Comparison of ENCODE assay signal across 8 cellular contexts in genomic region chr19:17292301-17293074, GRCh38. TPM values are rescaled to one million over a fixed set of nuclear protein-coding genes. Genes with fewer than 3 reads are reported as not detected.
DNase-seq lines count a peak whose midpoint lies in the region; ATAC-seq and TF ChIP-seq lines count a peak whose summit lies in the region.

No MANE protein-coding gene starts in this region.

- H3K36me3 ChIP-seq in colonic mucosa, result no peaks in the 10 kb centered on the region
- peaks cover 0 to 7% of the 10 kb centered on the region in 2 donors for H3K36me3 ChIP-seq in left lung

- peak; percentile 70 for TF ChIP-seq CTCF in colonic mucosa (IDR thresholded peaks at IDR 0.05)
- TF ChIP-seq CTCF in left lung (IDR thresholded peaks at IDR 0.05), result peak; percentile 54 to 70

- peaks cover 5% of the 10 kb centered on the region for H3K4me1 Mint-ChIP-seq in activated CD4-positive, alpha-beta T cell treated with anti-CD3 and anti-CD28 coated beads for 36 hours

- H3K27ac ChIP-seq in colonic mucosa (peak overlapping the region; percentile 54), left lung (peak overlapping the region in 1 of 2 donors; percentile 43)

- H3K4me3 Mint-ChIP-seq in activated CD4-positive, alpha-beta T cell treated with anti-CD3 and anti-CD28 coated beads for 36 hours, result peak overlapping the region; percentile 88

- intact Hi-C loops in activated CD4-positive, alpha-beta T cell treated with anti-CD3 and anti-CD28 coated beads for 36 hours (cut with DNase I, micrococcal nuclease), result loop anchor here (1.0 to 5.0 kb wide), 11 partner anchors 11 to 217 kb away; partner anchors contain the start of genes ABHD8 (in 2 of the 2), DDA1 (in 2 of the 2), BABAM1 (in 1 of the 2) and GTPBP3 (in 1 of the 2)
- intact Hi-C loops in colonic mucosa (cut with DNase I), result loop anchor here (5.0 to 10.0 kb wide), 2 partner anchors 95 to 172 kb away; partner anchors contain the start of gene NXNL1
- intact Hi-C loops in left lung (cut with DNase I), result loop anchor here in 1 of 2 donors (5.0 kb wide), 1 partner anchor 90 kb away; no protein-coding TSS in a partner anchor

- peak overlapping the region; percentile 84 for H3K27ac Mint-ChIP-seq in activated CD4-positive, alpha-beta T cell treated with anti-CD3 and anti-CD28 coated beads for 36 hours

- no peaks in the 10 kb centered on the region for H3K4me1 ChIP-seq in colonic mucosa
- H3K4me1 ChIP-seq in left lung, result peaks cover 3 to 23% of the 10 kb centered on the region in 2 donors

- POLR2A ChIA-PET in activated CD4-positive, alpha-beta T cell treated with anti-CD3 and anti-CD28 coated beads for 36 hours (lab: Charles Lee), result interaction anchor here (0.6 to 1.0 kb wide), 4 partner anchors 13 to 473 kb away, joined by 3 to 5 read pairs (median 4); partner anchors contain the start of gene DDA1

- peak overlapping the region; percentile 40 to 87 for H3K9ac ChIP-seq in colonic mucosa (ENCODE audit: low read depth in 2 of 2, low read length in 2 of 2)

- no peaks in the 10 kb centered on the region for H3K9me3 ChIP-seq in colonic mucosa
- H3K9me3 ChIP-seq in left lung, result no peaks in the 10 kb centered on the region

- H3K27me3 ChIP-seq in colonic mucosa (no peaks in the 10 kb centered on the region), left lung (no peaks in the 10 kb centered on the region)

- CTCF ChIA-PET in activated CD4-positive, alpha-beta T cell treated with anti-CD3 and anti-CD28 coated beads for 36 hours (lab: Charles Lee), result interaction anchor here (0.6 to 3.4 kb wide), 16 partner anchors 10 to 503 kb away, joined by 3 to 24 read pairs (median 4); partner anchors contain the start of genes ABHD8, BABAM1, DDA1 and MRPL34

- H3K9me3 Mint-ChIP-seq in activated CD4-positive, alpha-beta T cell treated with anti-CD3 and anti-CD28 coated beads for 36 hours (ENCODE audit: low read depth), result no peaks in the 10 kb centered on the region

- H3K4me3 ChIP-seq in colonic mucosa (peak overlapping the region; percentile 63), left lung (peak overlapping the region; percentile 49 to 54)

- peak; percentile 49 for DNase-seq in GF-D8 (lab: John Stamatoyannopoulos, UW)
- peak; percentile 42 for DNase-seq in GOT3 (lab: John Stamatoyannopoulos, UW)
- peak; percentile 94 for DNase-seq in MV-4-11 (lab: John Stamatoyannopoulos, UW)
- peak; percentile 90 for DNase-seq in activated CD4-positive, alpha-beta T cell treated with anti-CD3 and anti-CD28 coated beads for 36 hours
- DNase-seq in colonic mucosa, result peak; percentile 87
- peak; percentile 79 to 94 for DNase-seq in left lung
- DNase-seq in stimulated activated CD4-positive, alpha-beta T cell treated with anti-CD3 and anti-CD28 coated beads, Interleukin-4, amount 100 ng/mL, for 4 hours, result peak; percentile 75 to 82

- H3K36me3 Mint-ChIP-seq in activated CD4-positive, alpha-beta T cell treated with anti-CD3 and anti-CD28 coated beads for 36 hours (ENCODE audit: low read depth), result peaks cover 5% of the 10 kb centered on the region

- H3K27me3 Mint-ChIP-seq in activated CD4-positive, alpha-beta T cell treated with anti-CD3 and anti-CD28 coated beads for 36 hours, result no peaks in the 10 kb centered on the region

- ATAC-seq in activated CD4-positive, alpha-beta T cell treated with anti-CD3 and anti-CD28 coated beads for 36 hours, result peak; percentile 98
- ATAC-seq in left lung, result peak; percentile 97
- ATAC-seq in GM18870 (IDR thresholded peaks at IDR 0.05; ENCODE audit: unreplicated experiment), result no peak

RNA-seq across cellular contexts. Expression of gene ABHD8, which starts 10.7 kb away (rescaled TPM):
- total RNA-seq in activated CD4-positive, alpha-beta T cell treated with anti-CD3 and anti-CD28 coated beads for 36 hours, result 1 to 10 TPM; 6.1 to 8.0 TPM
- 1 to 10 TPM; 4.3 to 5.2 TPM for total RNA-seq in colonic mucosa
- total RNA-seq in left lung, result 10 to 100 TPM; 16.9 to 17.1 TPM

RNA-seq across cellular contexts. Expression of gene ANKLE1, which starts 10.8 kb away (rescaled TPM):
- total RNA-seq in activated CD4-positive, alpha-beta T cell treated with anti-CD3 and anti-CD28 coated beads for 36 hours, result 1 to 10 TPM; 2.9 to 3.1 TPM
- total RNA-seq in colonic mucosa, result under 1 TPM; 0.27 to 0.44 TPM
- under 1 TPM; 0.45 to 0.55 TPM for total RNA-seq in left lung

RNA-seq across cellular contexts. Expression of gene MRPL34, which starts 13.2 kb away (rescaled TPM):
- total RNA-seq in activated CD4-positive, alpha-beta T cell treated with anti-CD3 and anti-CD28 coated beads for 36 hours, result 10 to 100 TPM; 72.0 to 88.6 TPM
- total RNA-seq in colonic mucosa (100 to 1,000 TPM; 127 to 184 TPM), left lung (10 to 100 TPM; 72.9 to 91.9 TPM)

RNA-seq across cellular contexts. Expression of gene DDA1, which starts 16.9 kb away (rescaled TPM):
- total RNA-seq in activated CD4-positive, alpha-beta T cell treated with anti-CD3 and anti-CD28 coated beads for 36 hours, result 10 to 100 TPM; 26.2 to 39.6 TPM
- total RNA-seq in colonic mucosa, result 10 to 100 TPM; 39.1 to 45.0 TPM
- 10 to 100 TPM; 30.5 to 44.1 TPM for total RNA-seq in left lung

RNA-seq across cellular contexts. Expression of gene BABAM1, which starts 25.2 kb away (rescaled TPM):
- total RNA-seq in activated CD4-positive, alpha-beta T cell treated with anti-CD3 and anti-CD28 coated beads for 36 hours, result 100 to 1,000 TPM; 109 to 132 TPM
- total RNA-seq in colonic mucosa (10 to 100 TPM; 73.7 to 94.7 TPM), left lung (10 to 100 TPM; 73.1 to 75.5 TPM)

Comparison
In these comparisons a context has a peak if more than half of its experiments do, and no peak if none do; other contexts are left out.
1. DNase-seq: peak in every context shown above with its lines; median percentile 94 in MV-4-11; 90 in activated CD4-positive, alpha-beta T cell treated with anti-CD3 and anti-CD28 coated beads for 36 hours; 87 in colonic mucosa; 86 in left lung; 78 in stimulated activated CD4-positive, alpha-beta T cell treated with anti-CD3 and anti-CD28 coated beads, Interleukin-4, amount 100 ng/mL, for 4 hours; 49 in GF-D8; 42 in GOT3.